Comparison of ENCODE assay signal across 8 cellular contexts in the genomic region with DNA sequence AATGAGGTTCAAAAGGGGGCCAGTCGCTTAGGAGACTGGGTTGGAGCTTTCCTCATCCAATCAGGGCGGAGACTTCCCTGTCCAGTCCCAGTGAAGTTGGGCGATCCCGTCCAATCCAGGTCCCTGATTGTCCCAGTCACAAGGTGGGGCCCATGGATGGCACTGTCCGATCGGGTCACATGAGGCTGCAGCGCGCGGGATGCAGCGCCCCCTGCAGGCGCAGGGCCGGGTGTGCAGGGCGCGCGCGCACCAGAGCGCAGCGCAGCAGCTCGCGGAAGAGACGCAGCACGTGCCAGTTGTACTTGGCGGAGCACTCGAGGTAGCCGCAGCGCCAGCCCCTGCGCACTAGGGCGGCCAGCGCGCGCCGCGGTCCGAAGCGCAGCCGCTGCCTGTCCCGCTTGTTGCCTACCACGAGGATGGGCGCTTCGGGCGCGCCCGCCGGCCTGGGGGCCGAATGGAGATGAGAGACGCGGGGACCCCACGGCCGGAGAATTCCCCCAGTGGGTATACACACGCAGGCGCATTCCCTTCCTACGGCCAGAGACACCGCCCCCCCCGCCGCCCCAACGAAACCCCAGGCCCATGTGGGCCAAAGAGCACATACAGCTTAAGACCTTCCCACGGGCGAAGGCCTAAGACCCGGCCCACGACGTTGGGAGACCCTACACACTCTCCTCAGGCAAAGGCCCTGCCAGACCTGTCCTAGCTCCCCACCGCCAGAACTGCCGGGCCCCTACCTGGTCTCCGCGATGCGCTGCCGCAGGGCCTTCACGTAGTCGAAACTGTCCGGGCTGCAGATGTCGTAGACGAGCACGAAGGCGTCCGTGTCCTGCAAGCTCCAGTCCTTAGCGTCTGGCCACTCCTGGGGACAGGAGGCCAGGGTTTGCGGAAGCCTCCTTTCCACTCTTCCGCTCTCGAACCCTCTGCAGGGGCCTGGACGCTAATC. TPM values are rescaled to one million over a fixed set of nuclear protein-coding genes. Genes with fewer than 3 reads are reported as not detected.
DNase-seq lines count a peak whose midpoint lies in the region; ATAC-seq and TF ChIP-seq lines count a peak whose summit lies in the region.

No MANE protein-coding gene starts in this region.

- intact Hi-C loops in colonic mucosa (cut with DNase I): no loop called here

- ATAC-seq in GM18498 (IDR thresholded peaks at IDR 0.05; ENCODE audit: unreplicated experiment) (no peak), GM21528 (IDR thresholded peaks at IDR 0.05; ENCODE audit: low FRiP score, unreplicated experiment) (no peak)

- H3K79me2 ChIP-seq in KMS-11 (ENCODE audit: insufficient read depth, low read depth): no peaks in the 10 kb centered on the region

- H3K4me1 ChIP-seq in KMS-11 (ENCODE audit: low read depth, poor library complexity, severe bottlenecking) (no peaks in the 10 kb centered on the region), colonic mucosa (peaks cover 44% of the 10 kb centered on the region)

- H3K27ac ChIP-seq in KMS-11 (no peak overlapping the region), colonic mucosa (no peak overlapping the region)

- peaks cover 16% of the 10 kb centered on the region; the same call in 1 of the 2 replicates for H3K27me3 ChIP-seq in KMS-11 (ENCODE audit: insufficient read depth, low read depth)
- peaks cover 27% of the 10 kb centered on the region for H3K27me3 ChIP-seq in colonic mucosa
- H3K27me3 ChIP-seq in MG63: peaks cover 5% of the 10 kb centered on the region; the same call in 1 of the 2 replicates

- H3K9ac ChIP-seq in KMS-11: no peak overlapping the region
- H3K9ac ChIP-seq in colonic mucosa (ENCODE audit: low read depth in 2 of 2, low read length in 2 of 2): peak overlapping the region in 1 of 2 donors; percentile 40

- H3K9me3 ChIP-seq in colonic mucosa (no peaks in the 10 kb centered on the region), MG63 (no peaks in the 10 kb centered on the region)

- H3K4me3 ChIP-seq in KMS-11 (IDR thresholded peaks at IDR 0.05; ENCODE audit: insufficient read depth, low read depth, low read length): no peak overlapping the region
- no peak overlapping the region for H3K4me3 ChIP-seq in colonic mucosa
- no peak overlapping the region for H3K4me3 ChIP-seq in MG63

- no peaks in the 10 kb centered on the region for H3K36me3 ChIP-seq in KMS-11 (ENCODE audit: insufficient read depth)
- H3K36me3 ChIP-seq in colonic mucosa: no peaks in the 10 kb centered on the region
- peaks cover 14% of the 10 kb centered on the region for H3K36me3 ChIP-seq in MG63

- no peak overlapping the region for H2AFZ ChIP-seq in KMS-11 (ENCODE audit: low read depth)

- H4K20me1 ChIP-seq in KMS-11 (ENCODE audit: insufficient read depth): no peaks in the 10 kb centered on the region

- no peak overlapping the region for H3K4me2 ChIP-seq in KMS-11

- TF ChIP-seq CTCF in AG09319 (IDR thresholded peaks at IDR 0.05; ENCODE audit: low read depth, low read length) (peak; percentile 42), KMS-11 (conservative IDR thresholded peaks at IDR 0.05; ENCODE audit: low read depth, low read length) (peak; percentile 42; the same call in 1 of the 2 replicates), colonic mucosa (IDR thresholded peaks at IDR 0.05) (peak; percentile 67)

- DNase-seq in AG09319 (ENCODE audit: extremely low read depth, low read depth): no peak
- peak; percentile 43 for DNase-seq in colonic mucosa
- peak; percentile 51 to 82 for DNase-seq in lung microvascular endothelial cell (ENCODE audit: low read depth in 2 of 2)
- DNase-seq in DMS153 (lab: John Stamatoyannopoulos, UW): no peak
- no peak for DNase-seq in MG63

RNA-seq across cellular contexts. Expression of a gene that starts 2.1 kb away (rescaled TPM):
- 1 to 10 TPM in 1 of 2 donors, under 1 TPM in 1; 0.42 to 1.3 TPM for total RNA-seq in colonic mucosa
- total RNA-seq in lung microvascular endothelial cell: 0.99 and 1.5 TPM in 2 replicates
- total RNA-seq in MG63 (2014; rRNA removed; shearing (Covaris generic); ENCODE audit: low replicate concordance): not detected in 2 replicates

RNA-seq across cellular contexts. Expression of a gene that starts 6.9 kb away (rescaled TPM):
- 10 to 100 TPM; 16.6 to 41.1 TPM for total RNA-seq in colonic mucosa
- total RNA-seq in lung microvascular endothelial cell: 12.6 and 18.3 TPM in 2 replicates
- 15.5 and 15.9 TPM in 2 replicates for total RNA-seq in MG63 (2014; rRNA removed; shearing (Covaris generic); ENCODE audit: low replicate concordance)

RNA-seq across cellular contexts. Expression of a gene that starts 45.3 kb away (rescaled TPM):
- total RNA-seq in colonic mucosa: 100 to 1,000 TPM; 145 to 236 TPM
- 115 and 137 TPM in 2 replicates for total RNA-seq in lung microvascular endothelial cell
- total RNA-seq in MG63 (2014; rRNA removed; shearing (Covaris generic); ENCODE audit: low replicate concordance): 149 and 159 TPM in 2 replicates

RNA-seq across cellular contexts. Expression of a gene that starts 45.6 kb away (rescaled TPM):
- total RNA-seq in colonic mucosa: 10 to 100 TPM; 15.4 to 32.0 TPM
- 13.1 and 14.1 TPM in 2 replicates for total RNA-seq in lung microvascular endothelial cell
- total RNA-seq in MG63 (2014; rRNA removed; shearing (Covaris generic); ENCODE audit: low replicate concordance): 18.3 and 46.7 TPM in 2 replicates

Comparison
In these comparisons a context has a peak if more than half of its experiments do, and no peak if none do; other contexts are left out.
1. DNase-seq: peak in colonic mucosa (single experiment) and lung microvascular endothelial cell (2 of 2); none in AG09319 (single experiment), DMS153 (single experiment) and MG63 (single experiment).
2. Peak in every context shown above with its lines, with median percentiles within 50 percentile points of each other: CTCF ChIP-seq.